ENCODE assay signal across 8 cellular contexts in genomic region chr9:21688108-21689102, GRCh38.
DNase-seq lines count a peak whose midpoint lies in the region; ATAC-seq, FAIRE-seq and TF ChIP-seq lines count a peak whose summit lies in the region.

No MANE protein-coding gene starts in this region.

- H3K9me3 ChIP-seq in astrocyte (ENCODE audit: insufficient read depth, low read depth, low read length), result no peaks in the 10 kb centered on the region

- POLR2A ChIA-PET in HEK293T (lab: Yijun Ruan, JAX), result no interaction called here

- peak overlapping the region; percentile 19 for H2AFZ ChIP-seq in ACC112 (ENCODE audit: low read length, unreplicated experiment)
- peak overlapping the region; percentile 32 for H2AFZ ChIP-seq in astrocyte (ENCODE audit: low read depth, low read length)

- H3K4me1 Mint-ChIP-seq in astrocyte (ENCODE audit: low read depth, unreplicated experiment), result peaks cover 47% of the 10 kb centered on the region

- H3K9me3 Mint-ChIP-seq in astrocyte (ENCODE audit: unreplicated experiment), result no peaks in the 10 kb centered on the region

- FAIRE-seq in astrocyte (lab: Jason Lieb, UNC), result peak; percentile 55

- H3K79me2 ChIP-seq in ACC112 (ENCODE audit: control insufficient read depth, insufficient read depth, low read length, unreplicated experiment), result peaks cover 17% of the 10 kb centered on the region
- peaks cover 12% of the 10 kb centered on the region for H3K79me2 ChIP-seq in astrocyte (ENCODE audit: insufficient read depth, low read length)

- H3K36me3 ChIP-seq in ACC112 (ENCODE audit: insufficient read depth, low read length), result no peaks in the 10 kb centered on the region
- no peaks in the 10 kb centered on the region for H3K36me3 ChIP-seq in astrocyte (ENCODE audit: insufficient read depth, low read length)

- H4K20me1 ChIP-seq in astrocyte (ENCODE audit: insufficient read depth, low read length), result no peaks in the 10 kb centered on the region

- no peaks in the 10 kb centered on the region for H3K27me3 ChIP-seq in ACC112 (ENCODE audit: insufficient read depth, low read length)
- no peaks in the 10 kb centered on the region for H3K27me3 ChIP-seq in astrocyte (ENCODE audit: insufficient read depth, low read length)

- peak overlapping the region; percentile 70 for H3K27ac Mint-ChIP-seq in astrocyte (ENCODE audit: unreplicated experiment)

- H3K4me1 ChIP-seq in ACC112 (ENCODE audit: control insufficient read depth, insufficient read depth, low read length, unreplicated experiment) (peaks cover 67% of the 10 kb centered on the region), astrocyte (ENCODE audit: insufficient read depth, low read length) (peaks cover 69% of the 10 kb centered on the region)

- H3K27ac ChIP-seq in ACC112 (ENCODE audit: low read depth, low read length), result peak overlapping the region; percentile 98
- H3K27ac ChIP-seq in astrocyte (ENCODE audit: low read depth, low read length), result peak overlapping the region; percentile 96

- peak overlapping the region; percentile 55 for H3K4me3 ChIP-seq in ACC112 (ENCODE audit: low read depth, low read length)
- H3K4me3 ChIP-seq in astrocyte (ENCODE audit: insufficient read depth, low read depth, low read length), result peak overlapping the region; percentile 47

- DNase-seq in HEK293T (ENCODE audit: extremely low spot score), result no peak
- peak; percentile 99 for DNase-seq in astrocyte (ENCODE audit: low read depth)
- peak; percentile 4 for DNase-seq in inferior parietal cortex (ENCODE audit: extremely low spot score)
- DNase-seq in NCI-H526 treated with DMSO at 0.1 percent for 48 hours (lab: John Stamatoyannopoulos, UW), result no peak
- no peak for DNase-seq in Kasumi-1 (lab: John Stamatoyannopoulos, UW)

- no peak for ATAC-seq in GM21723 (IDR thresholded peaks at IDR 0.05; ENCODE audit: unreplicated experiment)
- ATAC-seq in GM18519 (IDR thresholded peaks at IDR 0.05; ENCODE audit: low FRiP score, unreplicated experiment), result no peak

- no peak for TF ChIP-seq CTCF in astrocyte (IDR thresholded peaks at IDR 0.05; ENCODE audit: insufficient read depth, low read depth, low read length)

- H3K36me3 Mint-ChIP-seq in astrocyte (ENCODE audit: low read depth, unreplicated experiment), result no peaks in the 10 kb centered on the region

- CTCF ChIA-PET in HEK293T (lab: Yijun Ruan, JAX), result no interaction called here

- peak overlapping the region; percentile 83 for H3K4me2 ChIP-seq in astrocyte (ENCODE audit: low read length)

- no peak overlapping the region for H3K4me3 Mint-ChIP-seq in astrocyte (ENCODE audit: unreplicated experiment)

- H3K9ac ChIP-seq in astrocyte (ENCODE audit: low read length), result peak overlapping the region; percentile 82

- H3K27me3 Mint-ChIP-seq in astrocyte (ENCODE audit: low read depth, unreplicated experiment), result no peaks in the 10 kb centered on the region

TF ChIP-seq in HEK293T, 16 proteins besides CTCF, POLR2A, EP300 and RAD21:
- no peak for TF ChIP-seq LEF1 (IDR thresholded peaks at IDR 0.05; ENCODE audit: borderline replicate concordance)
- no peak for TF ChIP-seq FOXA1 (IDR thresholded peaks at IDR 0.05)
- TF ChIP-seq ARNT (IDR thresholded peaks at IDR 0.05), result no peak
- TF ChIP-seq L3MBTL2 (conservative IDR thresholded peaks at IDR 0.05), result no peak
- TF ChIP-seq, protein P1, sequence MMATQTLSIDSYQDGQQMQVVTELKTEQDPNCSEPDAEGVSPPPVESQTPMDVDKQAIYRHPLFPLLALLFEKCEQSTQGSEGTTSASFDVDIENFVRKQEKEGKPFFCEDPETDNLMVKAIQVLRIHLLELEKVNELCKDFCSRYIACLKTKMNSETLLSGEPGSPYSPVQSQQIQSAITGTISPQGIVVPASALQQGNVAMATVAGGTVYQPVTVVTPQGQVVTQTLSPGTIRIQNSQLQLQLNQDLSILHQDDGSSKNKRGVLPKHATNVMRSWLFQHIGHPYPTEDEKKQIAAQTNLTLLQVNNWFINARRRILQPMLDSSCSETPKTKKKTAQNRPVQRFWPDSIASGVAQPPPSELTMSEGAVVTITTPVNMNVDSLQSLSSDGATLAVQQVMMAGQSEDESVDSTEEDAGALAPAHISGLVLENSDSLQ (IDR thresholded peaks at IDR 0.05), result peak; percentile 20; the same call in 1 of the 2 replicates
- TF ChIP-seq FOXK2 (IDR thresholded peaks at IDR 0.05), result no peak
- no peak for TF ChIP-seq SUZ12 (IDR thresholded peaks at IDR 0.05)

Comparison
In these comparisons a context has a peak if more than half of its experiments do, and no peak if none do; other contexts are left out.
1. DNase-seq: peak in astrocyte (single experiment) and inferior parietal cortex (single experiment); none in HEK293T (single experiment), NCI-H526 treated with DMSO at 0.1 percent for 48 hours (single experiment) and Kasumi-1 (0 of 2).